11 cellular contexts compared by ENCODE assay signal in the genomic region with DNA sequence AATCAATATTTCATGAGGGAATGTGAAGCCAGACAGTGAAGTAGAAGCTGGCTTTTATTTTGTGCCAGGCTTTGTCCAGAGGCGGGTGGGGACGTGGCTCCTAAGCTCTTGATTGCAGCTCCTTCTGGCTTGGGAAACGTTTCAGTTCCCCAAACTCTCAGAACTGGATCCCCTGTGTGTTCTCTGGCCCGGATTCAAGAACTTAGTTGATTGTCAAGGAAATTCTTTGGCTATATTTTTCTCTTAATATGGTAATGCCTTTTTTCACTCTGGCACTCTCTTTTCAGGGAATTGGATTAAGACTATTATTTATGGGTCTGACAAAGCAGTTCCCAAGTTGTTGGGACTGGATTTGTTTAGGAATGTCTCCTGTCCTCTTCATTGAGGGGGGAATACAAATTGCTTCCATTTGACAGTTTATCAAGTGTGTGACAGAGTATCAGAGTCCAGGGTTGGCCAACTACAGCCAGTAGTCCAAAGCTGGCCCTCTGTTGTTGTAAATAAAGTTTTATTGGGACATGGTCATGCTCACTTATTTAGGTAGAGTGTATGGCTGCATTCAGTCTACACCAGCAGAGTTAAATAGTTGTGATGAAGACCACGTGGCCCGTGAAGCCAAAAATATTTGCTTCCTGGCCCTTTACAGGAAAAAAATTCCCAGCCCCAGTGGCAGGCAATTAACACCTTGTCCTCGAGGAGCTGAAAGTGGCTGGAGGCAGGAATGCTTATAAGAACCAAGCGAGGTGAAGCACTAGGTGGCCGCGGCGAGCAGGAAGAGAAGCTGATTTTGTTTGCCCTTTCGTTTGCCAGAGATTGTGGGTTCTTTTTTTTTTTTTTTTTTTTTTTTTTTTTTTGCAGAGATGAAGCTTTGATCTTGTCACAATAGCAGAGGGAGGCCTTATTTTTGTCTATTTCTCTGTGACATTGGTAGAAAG.
DNase-seq lines count a peak whose midpoint lies in the region; ATAC-seq lines count a peak whose summit lies in the region.
"Had no signal": no experiment of that assay in that cellular context is flagged by ENCODE, and none has a peak within 500 bp of the region (broad histone marks: within the 10 kb centered on the region; RNA-seq: fewer than 3 reads in every experiment).

No MANE protein-coding gene starts in this region.

- no peaks in the 10 kb centered on the region for H3K27me3 ChIP-seq in BLaER1 treated with 17β-estradiol and CSF1 and Interleukin-3, amounts not matched to agents 10 nM and 100 nM

- ATAC-seq in GM19467 (IDR thresholded peaks at IDR 0.05; ENCODE audit: unreplicated experiment) (no peak), GM21825 (IDR thresholded peaks at IDR 0.05; ENCODE audit: unreplicated experiment) (no peak)

- DNase-seq in MV-4-11 (lab: John Stamatoyannopoulos, UW) (peak; percentile 51), medulla oblongata (ENCODE audit: extremely low spot score) (peak; percentile 53)
- DNase-seq in central memory CD4-positive, alpha-beta T cell, result peak; percentile 31
- no peak for DNase-seq in stimulated activated CD4-positive, alpha-beta T cell treated with anti-CD3 and anti-CD28 coated beads, Interleukin-4, amount 100 ng/mL, for 4 hours
- DNase-seq in stimulated activated CD4-positive, alpha-beta T cell treated with anti-CD3 and anti-CD28 coated beads, Interleukin-2, amount 100 ng/mL, for 24 hours, result no peak
- DNase-seq: GDM1, NCI-H1105 treated with DMSO at 0.1 percent for 48 hours, T-helper 9 cell had no signal

- H4K20me1 ChIP-seq in BLaER1 treated with 17β-estradiol and CSF1 and Interleukin-3, amounts not matched to agents 10 nM and 100 nM, result no peaks in the 10 kb centered on the region

- H3K4me1 ChIP-seq in BLaER1 treated with 17β-estradiol and CSF1 and Interleukin-3, amounts not matched to agents 10 nM and 100 nM, result peaks cover 13 to 54% (median 28%) of the 10 kb centered on the region in 10 experiments; a peak in 19 of 20 replicates

- no peaks in the 10 kb centered on the region for H3K9me3 ChIP-seq in BLaER1 treated with 17β-estradiol and CSF1 and Interleukin-3, amounts not matched to agents 10 nM and 100 nM (replicated peaks in 1 of 11)

- H3K27ac ChIP-seq in BLaER1 treated with 17β-estradiol and CSF1 and Interleukin-3, amounts not matched to agents 10 nM and 100 nM, result no peak overlapping the region

- H3K36me3 ChIP-seq in BLaER1 treated with 17β-estradiol and CSF1 and Interleukin-3, amounts not matched to agents 10 nM and 100 nM, result no peaks in the 10 kb centered on the region

- peak overlapping the region in 6 of 11 experiments; percentile 13 to 48 (median 33); a peak in 9 of 22 replicates for H3K4me2 ChIP-seq in BLaER1 treated with 17β-estradiol and CSF1 and Interleukin-3, amounts not matched to agents 10 nM and 100 nM

- no peak overlapping the region for H3K9ac ChIP-seq in BLaER1 treated with 17β-estradiol and CSF1 and Interleukin-3, amounts not matched to agents 10 nM and 100 nM

- H3K4me3 ChIP-seq in BLaER1 treated with 17β-estradiol and CSF1 and Interleukin-3, amounts not matched to agents 10 nM and 100 nM, result no peak overlapping the region

Comparison
In these comparisons a context has a peak if more than half of its experiments do, and no peak if none do; other contexts are left out.
1. DNase-seq: peak in MV-4-11 (single experiment), central memory CD4-positive, alpha-beta T cell (single experiment) and medulla oblongata (single experiment); none in stimulated activated CD4-positive, alpha-beta T cell treated with anti-CD3 and anti-CD28 coated beads, Interleukin-4, amount 100 ng/mL, for 4 hours (0 of 2) and stimulated activated CD4-positive, alpha-beta T cell treated with anti-CD3 and anti-CD28 coated beads, Interleukin-2, amount 100 ng/mL, for 24 hours (0 of 2).